ENCODE assay signal across 1 cellular context in genomic region chr11:22625448-22626287, GRCh38.
TF ChIP-seq lines count a peak whose summit lies in the region.

A gene with protein sequence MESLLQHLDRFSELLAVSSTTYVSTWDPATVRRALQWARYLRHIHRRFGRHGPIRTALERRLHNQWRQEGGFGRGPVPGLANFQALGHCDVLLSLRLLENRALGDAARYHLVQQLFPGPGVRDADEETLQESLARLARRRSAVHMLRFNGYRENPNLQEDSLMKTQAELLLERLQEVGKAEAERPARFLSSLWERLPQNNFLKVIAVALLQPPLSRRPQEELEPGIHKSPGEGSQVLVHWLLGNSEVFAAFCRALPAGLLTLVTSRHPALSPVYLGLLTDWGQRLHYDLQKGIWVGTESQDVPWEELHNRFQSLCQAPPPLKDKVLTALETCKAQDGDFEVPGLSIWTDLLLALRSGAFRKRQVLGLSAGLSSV (minus strand): TSS chr11:22625823. CDS start chr11:22625810, 13 bp downstream.

TF ChIP-seq in GM12878, 131 proteins besides CTCF, POLR2A, EP300 and RAD21 (continued from another document and continues in another):
- no peak for TF ChIP-seq BCL11A (IDR thresholded peaks at IDR 0.05; ENCODE audit: low read depth, low read length)
- peak; percentile 84 for TF ChIP-seq GABPA (IDR thresholded peaks at IDR 0.05; ENCODE audit: low read depth)
- TF ChIP-seq MEF2B (IDR thresholded peaks at IDR 0.05; ENCODE audit: partially characterized antibody, poor library complexity, severe bottlenecking), result no peak
- TF ChIP-seq BHLHE40 (IDR thresholded peaks at IDR 0.05; ENCODE audit: borderline replicate concordance in 1 of 2, low read depth in 2 of 2, low read length in 1 of 2), result peak; percentile 72 to 75
- TF ChIP-seq, protein P1, sequence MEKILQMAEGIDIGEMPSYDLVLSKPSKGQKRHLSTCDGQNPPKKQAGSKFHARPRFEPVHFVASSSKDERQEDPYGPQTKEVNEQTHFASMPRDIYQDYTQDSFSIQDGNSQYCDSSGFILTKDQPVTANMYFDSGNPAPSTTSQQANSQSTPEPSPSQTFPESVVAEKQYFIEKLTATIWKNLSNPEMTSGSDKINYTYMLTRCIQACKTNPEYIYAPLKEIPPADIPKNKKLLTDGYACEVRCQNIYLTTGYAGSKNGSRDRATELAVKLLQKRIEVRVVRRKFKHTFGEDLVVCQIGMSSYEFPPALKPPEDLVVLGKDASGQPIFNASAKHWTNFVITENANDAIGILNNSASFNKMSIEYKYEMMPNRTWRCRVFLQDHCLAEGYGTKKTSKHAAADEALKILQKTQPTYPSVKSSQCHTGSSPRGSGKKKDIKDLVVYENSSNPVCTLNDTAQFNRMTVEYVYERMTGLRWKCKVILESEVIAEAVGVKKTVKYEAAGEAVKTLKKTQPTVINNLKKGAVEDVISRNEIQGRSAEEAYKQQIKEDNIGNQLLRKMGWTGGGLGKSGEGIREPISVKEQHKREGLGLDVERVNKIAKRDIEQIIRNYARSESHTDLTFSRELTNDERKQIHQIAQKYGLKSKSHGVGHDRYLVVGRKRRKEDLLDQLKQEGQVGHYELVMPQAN (conservative IDR thresholded peaks at IDR 0.05), result peak; percentile 98
- TF ChIP-seq NBN (IDR thresholded peaks at IDR 0.05), result peak; percentile 75
- TF ChIP-seq CEBPZ (IDR thresholded peaks at IDR 0.05; ENCODE audit: low read depth, low read length), result peak; percentile 59
- peak; percentile 96 for TF ChIP-seq MXI1 (IDR thresholded peaks at IDR 0.05; ENCODE audit: low read depth, low read length)
- TF ChIP-seq IKZF1 (conservative IDR thresholded peaks at IDR 0.05), result peak; percentile 73
- TF ChIP-seq MAX (IDR thresholded peaks at IDR 0.05; ENCODE audit: low read depth, low read length), result peak; percentile 87
- peak; percentile 75 for TF ChIP-seq MYC (IDR thresholded peaks at IDR 0.05; ENCODE audit: insufficient read depth, insufficient read length, insufficient replicate concordance, low read length, severe bottlenecking)
- peak; percentile 56; the same call in 1 of the 2 replicates for TF ChIP-seq TAF1 (IDR thresholded peaks at IDR 0.05; ENCODE audit: borderline replicate concordance, low read depth, low read length)
- TF ChIP-seq NR2C2 (IDR thresholded peaks at IDR 0.05; ENCODE audit: borderline replicate concordance, control insufficient read depth, insufficient read length, low read depth), result no peak
- TF ChIP-seq FOXK2 (IDR thresholded peaks at IDR 0.05), result no peak
- peak; percentile 37 for TF ChIP-seq E2F8 (IDR thresholded peaks at IDR 0.05; ENCODE audit: low read depth, partially characterized antibody)
- peak; percentile 95 for TF ChIP-seq CHD2 (IDR thresholded peaks at IDR 0.05; ENCODE audit: borderline replicate concordance, low read depth, low read length)
- TF ChIP-seq BMI1 (IDR thresholded peaks at IDR 0.05; ENCODE audit: borderline replicate concordance), result peak; percentile 84; the same call in 1 of the 2 replicates
- TF ChIP-seq SP1 (IDR thresholded peaks at IDR 0.05; ENCODE audit: low read depth, low read length), result peak; percentile 98
- peak; percentile 31; the same call in 1 of the 2 replicates for TF ChIP-seq HDGF (IDR thresholded peaks at IDR 0.05)
- TF ChIP-seq SIX5 (IDR thresholded peaks at IDR 0.05; ENCODE audit: low read depth, low read length, severe bottlenecking), result peak; percentile 12
- TF ChIP-seq POLR2AphosphoS2 (IDR thresholded peaks at IDR 0.05; ENCODE audit: low read depth, low read length), result no peak
- TF ChIP-seq FOS (IDR thresholded peaks at IDR 0.05; ENCODE audit: borderline replicate concordance, extremely low read depth, insufficient read length), result peak; percentile 97
- peak; percentile 74 for TF ChIP-seq RAD51 (IDR thresholded peaks at IDR 0.05)
- TF ChIP-seq MTA2 (IDR thresholded peaks at IDR 0.05; ENCODE audit: low read depth), result 0 out of 2 replicates have a peak, but pooled peaks have one; percentile 23
- peak; percentile 88 for TF ChIP-seq ZBTB40 (IDR thresholded peaks at IDR 0.05; ENCODE audit: borderline replicate concordance)
- peak; percentile 19; the same call in 1 of the 2 replicates for TF ChIP-seq RB1 (IDR thresholded peaks at IDR 0.05; ENCODE audit: borderline replicate concordance)
- TF ChIP-seq RUNX3 (IDR thresholded peaks at IDR 0.05; ENCODE audit: low read length), result peak; percentile 43; the same call in 1 of the 2 replicates
- TF ChIP-seq, protein P2, sequence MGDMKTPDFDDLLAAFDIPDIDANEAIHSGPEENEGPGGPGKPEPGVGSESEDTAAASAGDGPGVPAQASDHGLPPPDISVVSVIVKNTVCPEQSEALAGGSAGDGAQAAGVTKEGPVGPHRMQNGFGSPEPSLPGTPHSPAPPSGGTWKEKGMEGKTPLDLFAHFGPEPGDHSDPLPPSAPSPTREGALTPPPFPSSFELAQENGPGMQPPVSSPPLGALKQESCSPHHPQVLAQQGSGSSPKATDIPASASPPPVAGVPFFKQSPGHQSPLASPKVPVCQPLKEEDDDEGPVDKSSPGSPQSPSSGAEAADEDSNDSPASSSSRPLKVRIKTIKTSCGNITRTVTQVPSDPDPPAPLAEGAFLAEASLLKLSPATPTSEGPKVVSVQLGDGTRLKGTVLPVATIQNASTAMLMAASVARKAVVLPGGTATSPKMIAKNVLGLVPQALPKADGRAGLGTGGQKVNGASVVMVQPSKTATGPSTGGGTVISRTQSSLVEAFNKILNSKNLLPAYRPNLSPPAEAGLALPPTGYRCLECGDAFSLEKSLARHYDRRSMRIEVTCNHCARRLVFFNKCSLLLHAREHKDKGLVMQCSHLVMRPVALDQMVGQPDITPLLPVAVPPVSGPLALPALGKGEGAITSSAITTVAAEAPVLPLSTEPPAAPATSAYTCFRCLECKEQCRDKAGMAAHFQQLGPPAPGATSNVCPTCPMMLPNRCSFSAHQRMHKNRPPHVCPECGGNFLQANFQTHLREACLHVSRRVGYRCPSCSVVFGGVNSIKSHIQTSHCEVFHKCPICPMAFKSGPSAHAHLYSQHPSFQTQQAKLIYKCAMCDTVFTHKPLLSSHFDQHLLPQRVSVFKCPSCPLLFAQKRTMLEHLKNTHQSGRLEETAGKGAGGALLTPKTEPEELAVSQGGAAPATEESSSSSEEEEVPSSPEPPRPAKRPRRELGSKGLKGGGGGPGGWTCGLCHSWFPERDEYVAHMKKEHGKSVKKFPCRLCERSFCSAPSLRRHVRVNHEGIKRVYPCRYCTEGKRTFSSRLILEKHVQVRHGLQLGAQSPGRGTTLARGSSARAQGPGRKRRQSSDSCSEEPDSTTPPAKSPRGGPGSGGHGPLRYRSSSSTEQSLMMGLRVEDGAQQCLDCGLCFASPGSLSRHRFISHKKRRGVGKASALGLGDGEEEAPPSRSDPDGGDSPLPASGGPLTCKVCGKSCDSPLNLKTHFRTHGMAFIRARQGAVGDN (IDR thresholded peaks at IDR 0.05), result peak; percentile 62; the same call in 1 of the 2 replicates
- TF ChIP-seq HCFC1 (IDR thresholded peaks at IDR 0.05; ENCODE audit: low read length), result peak; percentile 38
- peak; percentile 54; the same call in 1 of the 2 replicates for TF ChIP-seq SPI1 (IDR thresholded peaks at IDR 0.05; ENCODE audit: borderline replicate concordance, insufficient read depth, low read depth, low read length)
- TF ChIP-seq FOXM1 (IDR thresholded peaks at IDR 0.05; ENCODE audit: low read depth, low read length), result peak; percentile 25; the same call in 1 of the 2 replicates
- no peak for TF ChIP-seq SREBF2 (IDR thresholded peaks at IDR 0.05; ENCODE audit: low read length)
- peak; percentile 84 for TF ChIP-seq SIN3A (IDR thresholded peaks at IDR 0.05; ENCODE audit: low read depth, low read length)
- TF ChIP-seq IKZF2 (IDR thresholded peaks at IDR 0.05), result peak; percentile 49 to 59; a peak in 3 of 4 replicates
- TF ChIP-seq LARP7 (IDR thresholded peaks at IDR 0.05), result peak; percentile 89; the same call in 1 of the 2 replicates
- no peak for TF ChIP-seq ESRRA (IDR thresholded peaks at IDR 0.05; ENCODE audit: low read length)
- peak; percentile 81 for TF ChIP-seq CREM (IDR thresholded peaks at IDR 0.05; ENCODE audit: low read depth)
- peak; percentile 58 for TF ChIP-seq YY1 (IDR thresholded peaks at IDR 0.05; ENCODE audit: low read depth, low read length)
- TF ChIP-seq SREBF1 (IDR thresholded peaks at IDR 0.05; ENCODE audit: low read length), result no peak
- TF ChIP-seq POU2F2 (IDR thresholded peaks at IDR 0.05; ENCODE audit: borderline replicate concordance, low read depth, low read length), result peak; percentile 50; the same call in 1 of the 3 replicates
- TF ChIP-seq DPF2 (IDR thresholded peaks at IDR 0.05), result peak; percentile 97
- TF ChIP-seq STAT3 (IDR thresholded peaks at IDR 0.05; ENCODE audit: low read depth, low read length), result 0 out of 2 replicates have a peak, but pooled peaks have one; percentile 53
- peak; percentile 48 for TF ChIP-seq RELB (IDR thresholded peaks at IDR 0.05; ENCODE audit: low read depth)
- peak; percentile 52; the same call in 1 of the 2 replicates for TF ChIP-seq NFIC (IDR thresholded peaks at IDR 0.05; ENCODE audit: low read depth, low read length)
